1 cellular context compared by ENCODE assay signal in the genomic region with DNA sequence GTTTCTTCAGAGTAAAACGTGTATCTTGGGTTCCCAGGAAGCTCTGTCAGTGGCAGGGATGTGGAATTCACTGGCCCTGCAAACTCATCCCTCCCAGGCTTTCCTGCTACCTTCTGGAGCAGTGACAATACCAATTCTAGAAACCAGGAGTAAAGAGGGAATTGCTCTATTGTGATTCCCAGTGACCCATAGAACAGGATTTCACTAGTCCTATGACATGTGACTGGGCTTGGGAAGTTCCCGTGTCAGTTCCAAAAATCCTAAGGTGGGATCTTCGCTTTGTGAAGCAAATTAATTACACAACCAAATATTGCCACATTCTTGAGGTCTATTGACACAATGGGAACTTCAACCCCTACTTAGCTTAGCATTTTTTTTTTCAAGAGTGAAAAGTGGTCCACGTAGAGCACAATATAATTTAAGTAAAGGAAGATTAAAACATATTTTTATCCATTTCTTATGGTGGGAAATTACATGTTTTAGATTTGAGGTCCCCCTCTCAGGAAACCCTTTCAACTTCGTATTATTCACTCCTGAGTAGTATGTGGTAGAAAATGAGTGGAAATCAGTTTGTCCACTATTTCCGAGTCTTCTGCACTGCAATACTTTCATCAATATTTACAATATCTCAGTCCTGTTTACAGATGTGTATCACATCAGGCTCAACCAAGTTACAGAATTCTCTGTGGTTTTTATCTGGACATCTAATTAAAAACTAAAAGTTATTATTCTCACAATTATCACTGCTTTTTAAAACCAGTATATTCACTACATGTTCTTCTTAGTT.
TF ChIP-seq lines count a peak whose summit lies in the region.

No MANE protein-coding gene starts in this region.

TF ChIP-seq in HepG2, 621 proteins besides CTCF, POLR2A, EP300 and RAD21 (continued from another document and continues in another):
- TF ChIP-seq, protein P1, sequence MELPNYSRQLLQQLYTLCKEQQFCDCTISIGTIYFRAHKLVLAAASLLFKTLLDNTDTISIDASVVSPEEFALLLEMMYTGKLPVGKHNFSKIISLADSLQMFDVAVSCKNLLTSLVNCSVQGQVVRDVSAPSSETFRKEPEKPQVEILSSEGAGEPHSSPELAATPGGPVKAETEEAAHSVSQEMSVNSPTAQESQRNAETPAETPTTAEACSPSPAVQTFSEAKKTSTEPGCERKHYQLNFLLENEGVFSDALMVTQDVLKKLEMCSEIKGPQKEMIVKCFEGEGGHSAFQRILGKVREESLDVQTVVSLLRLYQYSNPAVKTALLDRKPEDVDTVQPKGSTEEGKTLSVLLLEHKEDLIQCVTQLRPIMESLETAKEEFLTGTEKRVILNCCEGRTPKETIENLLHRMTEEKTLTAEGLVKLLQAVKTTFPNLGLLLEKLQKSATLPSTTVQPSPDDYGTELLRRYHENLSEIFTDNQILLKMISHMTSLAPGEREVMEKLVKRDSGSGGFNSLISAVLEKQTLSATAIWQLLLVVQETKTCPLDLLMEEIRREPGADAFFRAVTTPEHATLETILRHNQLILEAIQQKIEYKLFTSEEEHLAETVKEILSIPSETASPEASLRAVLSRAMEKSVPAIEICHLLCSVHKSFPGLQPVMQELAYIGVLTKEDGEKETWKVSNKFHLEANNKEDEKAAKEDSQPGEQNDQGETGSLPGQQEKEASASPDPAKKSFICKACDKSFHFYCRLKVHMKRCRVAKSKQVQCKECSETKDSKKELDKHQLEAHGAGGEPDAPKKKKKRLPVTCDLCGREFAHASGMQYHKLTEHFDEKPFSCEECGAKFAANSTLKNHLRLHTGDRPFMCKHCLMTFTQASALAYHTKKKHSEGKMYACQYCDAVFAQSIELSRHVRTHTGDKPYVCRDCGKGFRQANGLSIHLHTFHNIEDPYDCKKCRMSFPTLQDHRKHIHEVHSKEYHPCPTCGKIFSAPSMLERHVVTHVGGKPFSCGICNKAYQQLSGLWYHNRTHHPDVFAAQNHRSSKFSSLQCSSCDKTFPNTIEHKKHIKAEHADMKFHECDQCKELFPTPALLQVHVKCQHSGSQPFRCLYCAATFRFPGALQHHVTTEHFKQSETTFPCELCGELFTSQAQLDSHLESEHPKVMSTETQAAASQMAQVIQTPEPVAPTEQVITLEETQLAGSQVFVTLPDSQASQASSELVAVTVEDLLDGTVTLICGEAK (IDR thresholded peaks at IDR 0.05): no peak
- TF ChIP-seq, protein P1 (CRISPR knock-in tag; IDR thresholded peaks at IDR 0.05): no peak; the same call in 1 of the 2 replicates
- TF ChIP-seq, protein P2, sequence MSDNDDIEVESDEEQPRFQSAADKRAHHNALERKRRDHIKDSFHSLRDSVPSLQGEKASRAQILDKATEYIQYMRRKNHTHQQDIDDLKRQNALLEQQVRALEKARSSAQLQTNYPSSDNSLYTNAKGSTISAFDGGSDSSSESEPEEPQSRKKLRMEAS (IDR thresholded peaks at IDR 0.05): no peak
- TF ChIP-seq, protein P3, sequence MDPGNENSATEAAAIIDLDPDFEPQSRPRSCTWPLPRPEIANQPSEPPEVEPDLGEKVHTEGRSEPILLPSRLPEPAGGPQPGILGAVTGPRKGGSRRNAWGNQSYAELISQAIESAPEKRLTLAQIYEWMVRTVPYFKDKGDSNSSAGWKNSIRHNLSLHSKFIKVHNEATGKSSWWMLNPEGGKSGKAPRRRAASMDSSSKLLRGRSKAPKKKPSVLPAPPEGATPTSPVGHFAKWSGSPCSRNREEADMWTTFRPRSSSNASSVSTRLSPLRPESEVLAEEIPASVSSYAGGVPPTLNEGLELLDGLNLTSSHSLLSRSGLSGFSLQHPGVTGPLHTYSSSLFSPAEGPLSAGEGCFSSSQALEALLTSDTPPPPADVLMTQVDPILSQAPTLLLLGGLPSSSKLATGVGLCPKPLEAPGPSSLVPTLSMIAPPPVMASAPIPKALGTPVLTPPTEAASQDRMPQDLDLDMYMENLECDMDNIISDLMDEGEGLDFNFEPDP (CRISPR knock-in tag; conservative IDR thresholded peaks at IDR 0.05): no peak
- TF ChIP-seq, protein P4, sequence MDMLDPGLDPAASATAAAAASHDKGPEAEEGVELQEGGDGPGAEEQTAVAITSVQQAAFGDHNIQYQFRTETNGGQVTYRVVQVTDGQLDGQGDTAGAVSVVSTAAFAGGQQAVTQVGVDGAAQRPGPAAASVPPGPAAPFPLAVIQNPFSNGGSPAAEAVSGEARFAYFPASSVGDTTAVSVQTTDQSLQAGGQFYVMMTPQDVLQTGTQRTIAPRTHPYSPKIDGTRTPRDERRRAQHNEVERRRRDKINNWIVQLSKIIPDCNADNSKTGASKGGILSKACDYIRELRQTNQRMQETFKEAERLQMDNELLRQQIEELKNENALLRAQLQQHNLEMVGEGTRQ (IDR thresholded peaks at IDR 0.05; ENCODE audit: low read depth, low read length): no peak
- TF ChIP-seq, protein P4 (CRISPR knock-in tag; IDR thresholded peaks at IDR 0.05; ENCODE audit: borderline replicate concordance): peak; percentile 70; the same call in 1 of the 2 replicates
- no peak for TF ChIP-seq ZBTB20 (CRISPR knock-in tag; IDR thresholded peaks at IDR 0.05; ENCODE audit: borderline replicate concordance, low read depth)
- TF ChIP-seq, protein P5, sequence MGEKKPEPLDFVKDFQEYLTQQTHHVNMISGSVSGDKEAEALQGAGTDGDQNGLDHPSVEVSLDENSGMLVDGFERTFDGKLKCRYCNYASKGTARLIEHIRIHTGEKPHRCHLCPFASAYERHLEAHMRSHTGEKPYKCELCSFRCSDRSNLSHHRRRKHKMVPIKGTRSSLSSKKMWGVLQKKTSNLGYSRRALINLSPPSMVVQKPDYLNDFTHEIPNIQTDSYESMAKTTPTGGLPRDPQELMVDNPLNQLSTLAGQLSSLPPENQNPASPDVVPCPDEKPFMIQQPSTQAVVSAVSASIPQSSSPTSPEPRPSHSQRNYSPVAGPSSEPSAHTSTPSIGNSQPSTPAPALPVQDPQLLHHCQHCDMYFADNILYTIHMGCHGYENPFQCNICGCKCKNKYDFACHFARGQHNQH (CRISPR knock-in tag; IDR thresholded peaks at IDR 0.05): no peak
- peak; percentile 56; the same call in 1 of the 2 replicates for TF ChIP-seq MEIS2 (CRISPR knock-in tag; IDR thresholded peaks at IDR 0.05)
- TF ChIP-seq NKX3-1 (CRISPR knock-in tag; IDR thresholded peaks at IDR 0.05): peak; percentile 80; the same call in 1 of the 2 replicates
- TF ChIP-seq, protein P6, sequence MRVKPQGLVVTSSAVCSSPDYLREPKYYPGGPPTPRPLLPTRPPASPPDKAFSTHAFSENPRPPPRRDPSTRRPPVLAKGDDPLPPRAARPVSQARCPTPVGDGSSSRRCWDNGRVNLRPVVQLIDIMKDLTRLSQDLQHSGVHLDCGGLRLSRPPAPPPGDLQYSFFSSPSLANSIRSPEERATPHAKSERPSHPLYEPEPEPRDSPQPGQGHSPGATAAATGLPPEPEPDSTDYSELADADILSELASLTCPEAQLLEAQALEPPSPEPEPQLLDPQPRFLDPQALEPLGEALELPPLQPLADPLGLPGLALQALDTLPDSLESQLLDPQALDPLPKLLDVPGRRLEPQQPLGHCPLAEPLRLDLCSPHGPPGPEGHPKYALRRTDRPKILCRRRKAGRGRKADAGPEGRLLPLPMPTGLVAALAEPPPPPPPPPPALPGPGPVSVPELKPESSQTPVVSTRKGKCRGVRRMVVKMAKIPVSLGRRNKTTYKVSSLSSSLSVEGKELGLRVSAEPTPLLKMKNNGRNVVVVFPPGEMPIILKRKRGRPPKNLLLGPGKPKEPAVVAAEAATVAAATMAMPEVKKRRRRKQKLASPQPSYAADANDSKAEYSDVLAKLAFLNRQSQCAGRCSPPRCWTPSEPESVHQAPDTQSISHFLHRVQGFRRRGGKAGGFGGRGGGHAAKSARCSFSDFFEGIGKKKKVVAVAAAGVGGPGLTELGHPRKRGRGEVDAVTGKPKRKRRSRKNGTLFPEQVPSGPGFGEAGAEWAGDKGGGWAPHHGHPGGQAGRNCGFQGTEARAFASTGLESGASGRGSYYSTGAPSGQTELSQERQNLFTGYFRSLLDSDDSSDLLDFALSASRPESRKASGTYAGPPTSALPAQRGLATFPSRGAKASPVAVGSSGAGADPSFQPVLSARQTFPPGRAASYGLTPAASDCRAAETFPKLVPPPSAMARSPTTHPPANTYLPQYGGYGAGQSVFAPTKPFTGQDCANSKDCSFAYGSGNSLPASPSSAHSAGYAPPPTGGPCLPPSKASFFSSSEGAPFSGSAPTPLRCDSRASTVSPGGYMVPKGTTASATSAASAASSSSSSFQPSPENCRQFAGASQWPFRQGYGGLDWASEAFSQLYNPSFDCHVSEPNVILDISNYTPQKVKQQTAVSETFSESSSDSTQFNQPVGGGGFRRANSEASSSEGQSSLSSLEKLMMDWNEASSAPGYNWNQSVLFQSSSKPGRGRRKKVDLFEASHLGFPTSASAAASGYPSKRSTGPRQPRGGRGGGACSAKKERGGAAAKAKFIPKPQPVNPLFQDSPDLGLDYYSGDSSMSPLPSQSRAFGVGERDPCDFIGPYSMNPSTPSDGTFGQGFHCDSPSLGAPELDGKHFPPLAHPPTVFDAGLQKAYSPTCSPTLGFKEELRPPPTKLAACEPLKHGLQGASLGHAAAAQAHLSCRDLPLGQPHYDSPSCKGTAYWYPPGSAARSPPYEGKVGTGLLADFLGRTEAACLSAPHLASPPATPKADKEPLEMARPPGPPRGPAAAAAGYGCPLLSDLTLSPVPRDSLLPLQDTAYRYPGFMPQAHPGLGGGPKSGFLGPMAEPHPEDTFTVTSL (CRISPR knock-in tag; IDR thresholded peaks at IDR 0.05; ENCODE audit: borderline replicate concordance): peak; percentile 74; the same call in 1 of the 2 replicates
- no peak for TF ChIP-seq SP1 (IDR thresholded peaks at IDR 0.05)
- no peak for TF ChIP-seq SP1 (CRISPR knock-in tag; IDR thresholded peaks at IDR 0.05)
- TF ChIP-seq FOXA1 (IDR thresholded peaks at IDR 0.05): no peak
- TF ChIP-seq FOXA1 (CRISPR knock-in tag; IDR thresholded peaks at IDR 0.05): peak; percentile 84
- peak; percentile 85 for TF ChIP-seq POLR2G (IDR thresholded peaks at IDR 0.05; ENCODE audit: low read depth, low read length)
- peak; percentile 47; the same call in 1 of the 2 replicates for TF ChIP-seq ELF3 (CRISPR knock-in tag; IDR thresholded peaks at IDR 0.05)
- TF ChIP-seq, protein P7, sequence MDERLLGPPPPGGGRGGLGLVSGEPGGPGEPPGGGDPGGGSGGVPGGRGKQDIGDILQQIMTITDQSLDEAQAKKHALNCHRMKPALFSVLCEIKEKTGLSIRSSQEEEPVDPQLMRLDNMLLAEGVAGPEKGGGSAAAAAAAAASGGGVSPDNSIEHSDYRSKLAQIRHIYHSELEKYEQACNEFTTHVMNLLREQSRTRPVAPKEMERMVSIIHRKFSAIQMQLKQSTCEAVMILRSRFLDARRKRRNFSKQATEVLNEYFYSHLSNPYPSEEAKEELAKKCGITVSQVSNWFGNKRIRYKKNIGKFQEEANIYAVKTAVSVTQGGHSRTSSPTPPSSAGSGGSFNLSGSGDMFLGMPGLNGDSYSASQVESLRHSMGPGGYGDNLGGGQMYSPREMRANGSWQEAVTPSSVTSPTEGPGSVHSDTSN (CRISPR knock-in tag; IDR thresholded peaks at IDR 0.05): no peak
- TF ChIP-seq YEATS2 (CRISPR knock-in tag; IDR thresholded peaks at IDR 0.05; ENCODE audit: borderline replicate concordance): 0 out of 2 replicates have a peak, but pooled peaks have one; percentile 15
- peak; percentile 65 for TF ChIP-seq TEAD3 (CRISPR knock-in tag; optimal IDR thresholded peaks at IDR 0.05; ENCODE audit: borderline replicate concordance)
- peak; percentile 81 for TF ChIP-seq FOSL2 (CRISPR knock-in tag; IDR thresholded peaks at IDR 0.05)
- TF ChIP-seq NFIC (IDR thresholded peaks at IDR 0.05; ENCODE audit: low read length): peak; percentile 74; the same call in 1 of the 2 replicates
- TF ChIP-seq SIX4 (CRISPR knock-in tag; IDR thresholded peaks at IDR 0.05): 0 out of 2 replicates have a peak, but pooled peaks have one; percentile 14
- peak; percentile 95 for TF ChIP-seq GATAD2A (CRISPR knock-in tag; IDR thresholded peaks at IDR 0.05)
- TF ChIP-seq KDM3A (CRISPR knock-in tag; IDR thresholded peaks at IDR 0.05; ENCODE audit: low read depth): no peak
- TF ChIP-seq, protein P8, sequence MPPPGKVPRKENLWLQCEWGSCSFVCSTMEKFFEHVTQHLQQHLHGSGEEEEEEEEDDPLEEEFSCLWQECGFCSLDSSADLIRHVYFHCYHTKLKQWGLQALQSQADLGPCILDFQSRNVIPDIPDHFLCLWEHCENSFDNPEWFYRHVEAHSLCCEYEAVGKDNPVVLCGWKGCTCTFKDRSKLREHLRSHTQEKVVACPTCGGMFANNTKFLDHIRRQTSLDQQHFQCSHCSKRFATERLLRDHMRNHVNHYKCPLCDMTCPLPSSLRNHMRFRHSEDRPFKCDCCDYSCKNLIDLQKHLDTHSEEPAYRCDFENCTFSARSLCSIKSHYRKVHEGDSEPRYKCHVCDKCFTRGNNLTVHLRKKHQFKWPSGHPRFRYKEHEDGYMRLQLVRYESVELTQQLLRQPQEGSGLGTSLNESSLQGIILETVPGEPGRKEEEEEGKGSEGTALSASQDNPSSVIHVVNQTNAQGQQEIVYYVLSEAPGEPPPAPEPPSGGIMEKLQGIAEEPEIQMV (CRISPR knock-in tag; IDR thresholded peaks at IDR 0.05; ENCODE audit: low read depth): no peak
- peak; percentile 93 for TF ChIP-seq ISL2 (CRISPR knock-in tag; IDR thresholded peaks at IDR 0.05)
